19 cellular contexts compared by ENCODE assay signal in the genomic region with DNA sequence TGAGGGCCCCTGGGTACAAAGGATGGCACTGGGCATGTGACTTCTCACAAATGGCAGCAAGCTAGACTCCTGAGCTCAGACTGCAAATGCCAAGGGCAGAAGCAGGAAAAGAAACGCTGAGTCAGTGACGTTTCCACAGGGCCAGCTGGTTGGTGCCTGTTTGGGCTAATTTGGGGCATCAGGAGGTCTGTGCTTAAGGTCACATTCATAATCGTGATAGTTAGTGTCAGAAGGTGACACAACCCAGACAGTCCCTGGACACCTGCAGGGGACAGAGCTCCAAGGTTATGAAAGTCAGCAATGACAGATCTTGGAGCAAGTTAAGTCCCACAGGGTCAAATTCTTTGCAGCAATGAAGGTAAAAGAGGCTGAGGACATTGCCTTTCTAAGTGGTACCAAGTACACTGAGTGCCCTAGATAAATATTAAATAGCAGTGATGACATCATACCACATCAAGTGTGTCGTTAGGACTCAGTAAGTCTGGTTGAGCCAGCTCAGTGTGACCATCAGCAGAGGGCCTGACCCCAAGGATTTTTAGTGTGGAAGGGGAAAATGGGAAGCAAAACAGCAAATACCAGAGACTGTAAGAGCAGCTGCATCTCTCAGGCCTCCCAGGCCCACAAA.
A peak's percentile ranks its signal among the peaks of the same experiment; 100 is the strongest.
DNase-seq lines count a peak whose midpoint lies in the region; ATAC-seq, FAIRE-seq and TF ChIP-seq lines count a peak whose summit lies in the region.
"Had no signal": no experiment of that assay in that cellular context is flagged by ENCODE, and none has a peak within 500 bp of the region (broad histone marks: within the 10 kb centered on the region; RNA-seq: fewer than 3 reads in every experiment).

No MANE protein-coding gene starts in this region.

- H3K4me1 Mint-ChIP-seq in endodermal cell, result peaks cover 15% of the 10 kb centered on the region
- no peaks in the 10 kb centered on the region for H3K4me1 Mint-ChIP-seq in CD4-positive, alpha-beta T cell (ENCODE audit: low read depth)
- peaks cover 65% of the 10 kb centered on the region for H3K4me1 Mint-ChIP-seq in nephron progenitor cell
- H3K4me1 Mint-ChIP-seq: activated B cell treated with CpG ODN at 0.5 μM for 24 hours; activated CD8-positive, alpha-beta memory T cell treated with anti-CD3 and anti-CD28 coated beads, Interleukin-2, amount 10 ng/mL, durations not matched to agents 7 days and 5 days; B cell; IgD-negative memory B cell had no signal

- FAIRE-seq in urothelium cell line (lab: Jason Lieb, UNC), result no peak

- peaks cover 2% of the 10 kb centered on the region for H3K27me3 Mint-ChIP-seq in endodermal cell (ENCODE audit: insufficient read depth)
- no peaks in the 10 kb centered on the region for H3K27me3 Mint-ChIP-seq in CD4-positive, alpha-beta T cell
- peaks cover 2% of the 10 kb centered on the region for H3K27me3 Mint-ChIP-seq in nephron progenitor cell (ENCODE audit: low read depth, poor library complexity)
- H3K27me3 Mint-ChIP-seq: activated B cell treated with CpG ODN at 0.5 μM for 24 hours; activated CD8-positive, alpha-beta memory T cell treated with anti-CD3 and anti-CD28 coated beads, Interleukin-2, amount 10 ng/mL, durations not matched to agents 7 days and 5 days had no signal

- H3K4me3 ChIP-seq in endodermal cell (ENCODE audit: low read length) (no peak overlapping the region), upper lobe of left lung (no peak overlapping the region)
- H3K4me3 ChIP-seq: dorsolateral prefrontal cortex had no signal

- H3K36me3 ChIP-seq in endodermal cell (ENCODE audit: control insufficient read depth, insufficient read depth, low read length) (no peaks in the 10 kb centered on the region), upper lobe of left lung (no peaks in the 10 kb centered on the region)

- TF ChIP-seq CTCF in endodermal cell (conservative IDR thresholded peaks at IDR 0.05), result no peak
- TF ChIP-seq CTCF in upper lobe of left lung (IDR thresholded peaks at IDR 0.05), result no peak
- no peak for TF ChIP-seq CTCF in CD4-positive, alpha-beta T cell (IDR thresholded peaks at IDR 0.05)
- TF ChIP-seq CTCF in nephron progenitor cell (IDR thresholded peaks at IDR 0.05), result no peak

- WGBS in endodermal cell (ENCODE audit: insufficient coverage in 1 of 2, insufficient read length in 1 of 2), 2 experiments, result 67 to 76% methylated on average over 2 to 4 of the region's 4 CpGs
- 49 to 55% methylated on average over 4 of the region's 4 CpGs for WGBS in upper lobe of left lung, 2 donors

- intact Hi-C loops in CD4-positive, alpha-beta T cell (cut with DNase I, micrococcal nuclease), result no loop called here

- peak; percentile 34 for DNase-seq in NCI-H748 (lab: John Stamatoyannopoulos, UW; ENCODE audit: unreplicated experiment)
- DNase-seq in NCI-H748 treated with DMSO at 0.1 percent for 48 hours (lab: John Stamatoyannopoulos, UW), result no peak
- no peak for DNase-seq in endodermal cell
- peak; percentile 14 for DNase-seq in kidney glomerular epithelial cell (lab: John Stamatoyannopoulos, UW)
- DNase-seq in upper lobe of left lung, result no peak
- DNase-seq in CD4-positive, alpha-beta T cell, result no peak
- DNase-seq in urothelium cell line (ENCODE audit: low spot score), result no peak
- no peak for DNase-seq in nephron progenitor cell
- DNase-seq: activated B cell treated with CpG ODN at 0.5 μM for 24 hours; activated CD8-positive, alpha-beta memory T cell treated with anti-CD3 and anti-CD28 coated beads, Interleukin-2, amount 10 ng/mL, durations not matched to agents 7 days and 5 days; activated T-cell treated with anti-CD3 and anti-CD28 coated beads, Interleukin-2, amount 50 U/mL, for 48 hours; dorsolateral prefrontal cortex; GDM1; NK-92 treated with Interleukin-12 subunit alpha and Interleukin-12 subunit beta, amount 100 ng/mL, for 24 hours; posterior cingulate gyrus; SIG-M5; stimulated activated naive CD4-positive, alpha-beta T cell had no signal

- H3K9me3 ChIP-seq in endodermal cell (ENCODE audit: control insufficient read depth, low read length), result no peaks in the 10 kb centered on the region
- no peaks in the 10 kb centered on the region for H3K9me3 ChIP-seq in upper lobe of left lung
- no peaks in the 10 kb centered on the region for H3K9me3 ChIP-seq in CD4-positive, alpha-beta T cell (ENCODE audit: control insufficient read depth, low read length)

- H3K4me1 ChIP-seq in endodermal cell (ENCODE audit: control insufficient read depth, insufficient read depth, low read length), result peaks cover 5% of the 10 kb centered on the region
- H3K4me1 ChIP-seq in upper lobe of left lung, result peaks cover 0 to 11% (median 3%) of the 10 kb centered on the region in 4 donors

- CTCF ChIA-PET in CD4-positive, alpha-beta T cell (lab: Charles Lee), result no interaction called here

- POLR2A ChIA-PET in CD4-positive, alpha-beta T cell (lab: Charles Lee), result no interaction called here

- no peak for TF ChIP-seq EP300 in upper lobe of left lung (IDR thresholded peaks at IDR 0.05)

- no peaks in the 10 kb centered on the region for H3K27me3 ChIP-seq in endodermal cell (ENCODE audit: control insufficient read depth, insufficient read depth, low read length, poor library complexity, severe bottlenecking)
- no peaks in the 10 kb centered on the region for H3K27me3 ChIP-seq in upper lobe of left lung
- no peaks in the 10 kb centered on the region for H3K27me3 ChIP-seq in CD4-positive, alpha-beta T cell (ENCODE audit: control insufficient read depth, insufficient read depth, low read length)

- H3K4me3 Mint-ChIP-seq in endodermal cell (no peak overlapping the region), nephron progenitor cell (no peak overlapping the region)
- H3K4me3 Mint-ChIP-seq in CD4-positive, alpha-beta T cell, result no peak overlapping the region
- H3K4me3 Mint-ChIP-seq: activated B cell treated with CpG ODN at 0.5 μM for 24 hours; activated CD8-positive, alpha-beta memory T cell treated with anti-CD3 and anti-CD28 coated beads, Interleukin-2, amount 10 ng/mL, durations not matched to agents 7 days and 5 days; B cell; IgD-negative memory B cell had no signal

- H3K27ac ChIP-seq in endodermal cell (ENCODE audit: low read depth, low read length) (no peak overlapping the region), upper lobe of left lung (no peak overlapping the region)
- no peak overlapping the region for H3K27ac ChIP-seq in CD4-positive, alpha-beta T cell (ENCODE audit: low read depth, low read length)
- H3K27ac ChIP-seq: dorsolateral prefrontal cortex had no signal

- H3K9me3 Mint-ChIP-seq in endodermal cell, result peaks cover 5% of the 10 kb centered on the region
- no peaks in the 10 kb centered on the region for H3K9me3 Mint-ChIP-seq in CD4-positive, alpha-beta T cell
- H3K9me3 Mint-ChIP-seq in nephron progenitor cell, result no peaks in the 10 kb centered on the region
- H3K9me3 Mint-ChIP-seq: activated B cell treated with CpG ODN at 0.5 μM for 24 hours had no signal

- no peak for TF ChIP-seq POLR2A in upper lobe of left lung (IDR thresholded peaks at IDR 0.05)

- H3K27ac Mint-ChIP-seq in endodermal cell, result peak overlapping the region; percentile 38
- no peak overlapping the region for H3K27ac Mint-ChIP-seq in CD4-positive, alpha-beta T cell
- no peak overlapping the region for H3K27ac Mint-ChIP-seq in nephron progenitor cell
- H3K27ac Mint-ChIP-seq: activated B cell treated with CpG ODN at 0.5 μM for 24 hours; activated CD8-positive, alpha-beta memory T cell treated with anti-CD3 and anti-CD28 coated beads, Interleukin-2, amount 10 ng/mL, durations not matched to agents 7 days and 5 days; B cell; IgD-negative memory B cell had no signal

- H3K9ac ChIP-seq in endodermal cell (ENCODE audit: extremely low read depth, low read length, poor library complexity, severe bottlenecking), result no peak overlapping the region

- peak; percentile 20 to 64 for ATAC-seq in upper lobe of left lung (ENCODE audit: low FRiP score in 2 of 2)
- ATAC-seq in CD4-positive, alpha-beta T cell (ENCODE audit: poor library complexity), result no peak
- ATAC-seq: activated CD8-positive, alpha-beta memory T cell treated with anti-CD3 and anti-CD28 coated beads, Interleukin-2, amount 10 ng/mL, durations not matched to agents 7 days and 5 days had no signal

- no peaks in the 10 kb centered on the region for H3K36me3 Mint-ChIP-seq in endodermal cell (ENCODE audit: low read depth)
- H3K36me3 Mint-ChIP-seq in CD4-positive, alpha-beta T cell (ENCODE audit: low read depth), result no peaks in the 10 kb centered on the region
- H3K36me3 Mint-ChIP-seq in nephron progenitor cell (ENCODE audit: low read depth), result no peaks in the 10 kb centered on the region
- H3K36me3 Mint-ChIP-seq: activated CD8-positive, alpha-beta memory T cell treated with anti-CD3 and anti-CD28 coated beads, Interleukin-2, amount 10 ng/mL, durations not matched to agents 7 days and 5 days had no signal

Comparison
In these comparisons a context has a peak if more than half of its experiments do, and no peak if none do; other contexts are left out.
1. DNase-seq: peak in NCI-H748 (single experiment) and kidney glomerular epithelial cell (single experiment); none in NCI-H748 treated with DMSO at 0.1 percent for 48 hours (single experiment), endodermal cell (single experiment), upper lobe of left lung (0 of 2), CD4-positive, alpha-beta T cell (0 of 10), urothelium cell line (single experiment) and nephron progenitor cell (single experiment).